1 cellular context compared by ENCODE assay signal in the genomic region with DNA sequence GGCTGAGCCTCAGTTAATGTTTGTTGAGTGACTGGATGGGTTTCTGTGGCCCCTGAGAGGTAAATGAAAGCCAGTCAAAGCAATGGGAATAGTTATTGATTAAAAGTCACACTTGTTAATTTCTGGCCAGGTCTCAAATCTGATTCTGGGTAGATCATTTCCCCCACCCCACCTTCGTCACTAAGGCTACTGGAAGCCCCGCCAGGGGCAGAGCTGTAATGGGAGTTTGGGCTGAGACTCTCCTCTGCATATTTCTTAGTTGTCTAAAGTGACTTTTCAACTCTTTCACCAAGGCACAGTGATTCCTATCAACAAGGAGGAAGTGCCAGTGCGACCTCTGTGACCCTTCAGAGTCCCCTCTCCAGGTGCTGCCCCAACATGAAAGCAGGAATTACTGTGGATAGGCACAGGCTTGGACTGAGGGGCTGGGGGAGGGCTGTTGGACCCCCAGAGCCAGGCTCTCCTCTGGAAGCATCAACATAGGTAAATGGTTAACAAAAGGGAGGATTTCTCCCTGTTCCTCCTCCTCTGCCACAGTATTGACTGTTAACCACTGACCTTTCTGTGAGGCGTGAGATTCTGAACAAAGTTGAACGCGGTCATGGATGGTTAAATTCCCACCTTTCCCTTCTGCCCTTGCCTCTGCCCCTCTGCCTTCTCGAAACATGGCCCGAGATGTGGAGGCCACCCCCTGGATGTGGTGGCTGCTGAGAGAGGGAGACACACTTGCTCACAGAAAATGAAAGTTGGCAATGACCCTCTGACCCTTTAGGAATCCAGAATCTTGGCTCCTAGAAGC.
TF ChIP-seq lines count a peak whose summit lies in the region.

No MANE protein-coding gene starts in this region.

TF ChIP-seq in HepG2, 621 proteins besides CTCF, POLR2A, EP300 and RAD21 (continued from another document and continues in another):
- TF ChIP-seq, protein P1, sequence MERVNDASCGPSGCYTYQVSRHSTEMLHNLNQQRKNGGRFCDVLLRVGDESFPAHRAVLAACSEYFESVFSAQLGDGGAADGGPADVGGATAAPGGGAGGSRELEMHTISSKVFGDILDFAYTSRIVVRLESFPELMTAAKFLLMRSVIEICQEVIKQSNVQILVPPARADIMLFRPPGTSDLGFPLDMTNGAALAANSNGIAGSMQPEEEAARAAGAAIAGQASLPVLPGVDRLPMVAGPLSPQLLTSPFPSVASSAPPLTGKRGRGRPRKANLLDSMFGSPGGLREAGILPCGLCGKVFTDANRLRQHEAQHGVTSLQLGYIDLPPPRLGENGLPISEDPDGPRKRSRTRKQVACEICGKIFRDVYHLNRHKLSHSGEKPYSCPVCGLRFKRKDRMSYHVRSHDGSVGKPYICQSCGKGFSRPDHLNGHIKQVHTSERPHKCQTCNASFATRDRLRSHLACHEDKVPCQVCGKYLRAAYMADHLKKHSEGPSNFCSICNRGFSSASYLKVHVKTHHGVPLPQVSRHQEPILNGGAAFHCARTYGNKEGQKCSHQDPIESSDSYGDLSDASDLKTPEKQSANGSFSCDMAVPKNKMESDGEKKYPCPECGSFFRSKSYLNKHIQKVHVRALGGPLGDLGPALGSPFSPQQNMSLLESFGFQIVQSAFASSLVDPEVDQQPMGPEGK (CRISPR knock-in tag; IDR thresholded peaks at IDR 0.05), result peak; percentile 75
- TF ChIP-seq, protein P2, sequence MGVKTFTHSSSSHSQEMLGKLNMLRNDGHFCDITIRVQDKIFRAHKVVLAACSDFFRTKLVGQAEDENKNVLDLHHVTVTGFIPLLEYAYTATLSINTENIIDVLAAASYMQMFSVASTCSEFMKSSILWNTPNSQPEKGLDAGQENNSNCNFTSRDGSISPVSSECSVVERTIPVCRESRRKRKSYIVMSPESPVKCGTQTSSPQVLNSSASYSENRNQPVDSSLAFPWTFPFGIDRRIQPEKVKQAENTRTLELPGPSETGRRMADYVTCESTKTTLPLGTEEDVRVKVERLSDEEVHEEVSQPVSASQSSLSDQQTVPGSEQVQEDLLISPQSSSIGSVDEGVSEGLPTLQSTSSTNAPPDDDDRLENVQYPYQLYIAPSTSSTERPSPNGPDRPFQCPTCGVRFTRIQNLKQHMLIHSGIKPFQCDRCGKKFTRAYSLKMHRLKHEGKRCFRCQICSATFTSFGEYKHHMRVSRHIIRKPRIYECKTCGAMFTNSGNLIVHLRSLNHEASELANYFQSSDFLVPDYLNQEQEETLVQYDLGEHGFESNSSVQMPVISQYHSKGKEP (CRISPR knock-in tag; IDR thresholded peaks at IDR 0.05), result no peak
- TF ChIP-seq ASH2L (IDR thresholded peaks at IDR 0.05; ENCODE audit: insufficient read length, low read depth, low read length) (peak; percentile 49), ZBTB8A (CRISPR knock-in tag; IDR thresholded peaks at IDR 0.05; ENCODE audit: borderline replicate concordance, low read depth) (no peak), ATF7 (IDR thresholded peaks at IDR 0.05) (no peak), ATF7 (CRISPR knock-in tag; IDR thresholded peaks at IDR 0.05) (peak; percentile 49), SP5 (CRISPR knock-in tag; IDR thresholded peaks at IDR 0.05; ENCODE audit: borderline replicate concordance, low read depth) (no peak), ZNF850 (CRISPR knock-in tag; conservative IDR thresholded peaks at IDR 0.05) (no peak), MED8 (CRISPR knock-in tag; IDR thresholded peaks at IDR 0.05; ENCODE audit: insufficient replicate concordance) (peak; percentile 63), NCOA1 (CRISPR knock-in tag; IDR thresholded peaks at IDR 0.05) (0 out of 2 replicates have a peak, but pooled peaks have one; percentile 20), FOXJ3 (CRISPR knock-in tag; IDR thresholded peaks at IDR 0.05; ENCODE audit: borderline replicate concordance) (no peak), POGZ (CRISPR knock-in tag; IDR thresholded peaks at IDR 0.05) (0 out of 2 replicates have a peak, but pooled peaks have one; percentile 57), ZNF891 (CRISPR knock-in tag; IDR thresholded peaks at IDR 0.05) (no peak), RFXAP (CRISPR knock-in tag; IDR thresholded peaks at IDR 0.05; ENCODE audit: borderline replicate concordance) (no peak), ZNF224 (CRISPR knock-in tag; IDR thresholded peaks at IDR 0.05) (no peak), ZNF383 (CRISPR knock-in tag; IDR thresholded peaks at IDR 0.05; ENCODE audit: borderline replicate concordance) (no peak), TARDBP (CRISPR knock-in tag; IDR thresholded peaks at IDR 0.05) (peak; percentile 51; the same call in 1 of the 2 replicates), JUND (CRISPR knock-in tag; IDR thresholded peaks at IDR 0.05) (no peak), JUNB (CRISPR knock-in tag; IDR thresholded peaks at IDR 0.05; ENCODE audit: borderline replicate concordance) (no peak), SMC3 (IDR thresholded peaks at IDR 0.05; ENCODE audit: low read length) (no peak), ZNF703 (CRISPR knock-in tag; IDR thresholded peaks at IDR 0.05; ENCODE audit: borderline replicate concordance) (no peak), WIZ (CRISPR knock-in tag; IDR thresholded peaks at IDR 0.05) (no peak), ZNF274 (CRISPR knock-in tag; IDR thresholded peaks at IDR 0.05) (no peak), HMG20B (CRISPR knock-in tag; conservative IDR thresholded peaks at IDR 0.05) (no peak), ZSCAN22 (CRISPR knock-in tag; IDR thresholded peaks at IDR 0.05) (no peak), SPEN (CRISPR knock-in tag; IDR thresholded peaks at IDR 0.05; ENCODE audit: low read depth) (peak; percentile 19; the same call in 1 of the 2 replicates), NR2F6 (IDR thresholded peaks at IDR 0.05) (peak; percentile 78), NR2F6 (CRISPR knock-in tag; IDR thresholded peaks at IDR 0.05) (peak; percentile 83), KDM1A (CRISPR knock-in tag; IDR thresholded peaks at IDR 0.05) (no peak), ZNF160 (CRISPR knock-in tag; IDR thresholded peaks at IDR 0.05) (no peak), TOPORS (CRISPR knock-in tag; IDR thresholded peaks at IDR 0.05) (no peak), ZNF546 (CRISPR knock-in tag; conservative IDR thresholded peaks at IDR 0.05) (0 out of 2 replicates have a peak, but pooled peaks have one; percentile 46), ZNF296 (CRISPR knock-in tag; conservative IDR thresholded peaks at IDR 0.05) (0 out of 2 replicates have a peak, but pooled peaks have one; percentile 67), NFIC (IDR thresholded peaks at IDR 0.05; ENCODE audit: low read length) (no peak), ZNF629 (CRISPR knock-in tag; conservative IDR thresholded peaks at IDR 0.05) (0 out of 2 replicates have a peak, but pooled peaks have one; percentile 27), NFYB (CRISPR knock-in tag; IDR thresholded peaks at IDR 0.05) (no peak), HMGA1 (CRISPR knock-in tag; conservative IDR thresholded peaks at IDR 0.05) (no peak), THYN1 (CRISPR knock-in tag; IDR thresholded peaks at IDR 0.05; ENCODE audit: borderline replicate concordance, low read depth) (no peak), PAWR (CRISPR knock-in tag; IDR thresholded peaks at IDR 0.05; ENCODE audit: borderline replicate concordance) (no peak), NFE2L2 (IDR thresholded peaks at IDR 0.05; ENCODE audit: low read length) (no peak), SOX13 (IDR thresholded peaks at IDR 0.05) (no peak), SOX13 (CRISPR knock-in tag; conservative IDR thresholded peaks at IDR 0.05 in 1 of 2, IDR thresholded peaks at IDR 0.05 in 1 of 2) (peak in 1 of 2 experiments; percentile 32; a peak in 1 of 4 replicates), ZNF350 (CRISPR knock-in tag; IDR thresholded peaks at IDR 0.05; ENCODE audit: borderline replicate concordance, low read depth) (no peak; the same call in 1 of the 2 replicates), ZNF883 (CRISPR knock-in tag; IDR thresholded peaks at IDR 0.05; ENCODE audit: not compliant biosample characterization) (no peak), HNRNPUL1 (IDR thresholded peaks at IDR 0.05; ENCODE audit: low read depth, low read length) (no peak), HOXA7 (CRISPR knock-in tag; IDR thresholded peaks at IDR 0.05) (no peak), ZNF773 (CRISPR knock-in tag; IDR thresholded peaks at IDR 0.05; ENCODE audit: borderline replicate concordance) (no peak), EZH2 (conservative IDR thresholded peaks at IDR 0.05; ENCODE audit: low read depth, low read length) (no peak), TSC22D2 (CRISPR knock-in tag; IDR thresholded peaks at IDR 0.05; ENCODE audit: borderline replicate concordance) (no peak), BORCS8-MEF2B (CRISPR knock-in tag; IDR thresholded peaks at IDR 0.05) (peak; percentile 33; the same call in 1 of the 2 replicates)
- TF ChIP-seq, protein P3, sequence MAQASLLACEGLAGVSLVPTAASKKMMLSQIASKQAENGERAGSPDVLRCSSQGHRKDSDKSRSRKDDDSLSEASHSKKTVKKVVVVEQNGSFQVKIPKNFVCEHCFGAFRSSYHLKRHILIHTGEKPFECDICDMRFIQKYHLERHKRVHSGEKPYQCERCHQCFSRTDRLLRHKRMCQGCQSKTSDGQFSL (CRISPR knock-in tag; IDR thresholded peaks at IDR 0.05), result no peak
- TF ChIP-seq, protein P4, sequence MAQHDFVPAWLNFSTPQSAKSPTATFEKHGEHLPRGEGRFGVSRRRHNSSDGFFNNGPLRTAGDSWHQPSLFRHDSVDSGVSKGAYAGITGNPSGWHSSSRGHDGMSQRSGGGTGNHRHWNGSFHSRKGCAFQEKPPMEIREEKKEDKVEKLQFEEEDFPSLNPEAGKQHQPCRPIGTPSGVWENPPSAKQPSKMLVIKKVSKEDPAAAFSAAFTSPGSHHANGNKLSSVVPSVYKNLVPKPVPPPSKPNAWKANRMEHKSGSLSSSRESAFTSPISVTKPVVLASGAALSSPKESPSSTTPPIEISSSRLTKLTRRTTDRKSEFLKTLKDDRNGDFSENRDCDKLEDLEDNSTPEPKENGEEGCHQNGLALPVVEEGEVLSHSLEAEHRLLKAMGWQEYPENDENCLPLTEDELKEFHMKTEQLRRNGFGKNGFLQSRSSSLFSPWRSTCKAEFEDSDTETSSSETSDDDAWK (CRISPR knock-in tag; IDR thresholded peaks at IDR 0.05), result no peak
- TF ChIP-seq, protein P5, sequence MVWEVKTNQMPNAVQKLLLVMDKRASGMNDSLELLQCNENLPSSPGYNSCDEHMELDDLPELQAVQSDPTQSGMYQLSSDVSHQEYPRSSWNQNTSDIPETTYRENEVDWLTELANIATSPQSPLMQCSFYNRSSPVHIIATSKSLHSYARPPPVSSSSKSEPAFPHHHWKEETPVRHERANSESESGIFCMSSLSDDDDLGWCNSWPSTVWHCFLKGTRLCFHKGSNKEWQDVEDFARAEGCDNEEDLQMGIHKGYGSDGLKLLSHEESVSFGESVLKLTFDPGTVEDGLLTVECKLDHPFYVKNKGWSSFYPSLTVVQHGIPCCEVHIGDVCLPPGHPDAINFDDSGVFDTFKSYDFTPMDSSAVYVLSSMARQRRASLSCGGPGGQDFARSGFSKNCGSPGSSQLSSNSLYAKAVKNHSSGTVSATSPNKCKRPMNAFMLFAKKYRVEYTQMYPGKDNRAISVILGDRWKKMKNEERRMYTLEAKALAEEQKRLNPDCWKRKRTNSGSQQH (CRISPR knock-in tag; IDR thresholded peaks at IDR 0.05; ENCODE audit: low read depth), result no peak
- TF ChIP-seq, protein P6, sequence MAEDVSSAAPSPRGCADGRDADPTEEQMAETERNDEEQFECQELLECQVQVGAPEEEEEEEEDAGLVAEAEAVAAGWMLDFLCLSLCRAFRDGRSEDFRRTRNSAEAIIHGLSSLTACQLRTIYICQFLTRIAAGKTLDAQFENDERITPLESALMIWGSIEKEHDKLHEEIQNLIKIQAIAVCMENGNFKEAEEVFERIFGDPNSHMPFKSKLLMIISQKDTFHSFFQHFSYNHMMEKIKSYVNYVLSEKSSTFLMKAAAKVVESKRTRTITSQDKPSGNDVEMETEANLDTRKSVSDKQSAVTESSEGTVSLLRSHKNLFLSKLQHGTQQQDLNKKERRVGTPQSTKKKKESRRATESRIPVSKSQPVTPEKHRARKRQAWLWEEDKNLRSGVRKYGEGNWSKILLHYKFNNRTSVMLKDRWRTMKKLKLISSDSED (CRISPR knock-in tag; IDR thresholded peaks at IDR 0.05), result no peak
- TF ChIP-seq, protein P7, sequence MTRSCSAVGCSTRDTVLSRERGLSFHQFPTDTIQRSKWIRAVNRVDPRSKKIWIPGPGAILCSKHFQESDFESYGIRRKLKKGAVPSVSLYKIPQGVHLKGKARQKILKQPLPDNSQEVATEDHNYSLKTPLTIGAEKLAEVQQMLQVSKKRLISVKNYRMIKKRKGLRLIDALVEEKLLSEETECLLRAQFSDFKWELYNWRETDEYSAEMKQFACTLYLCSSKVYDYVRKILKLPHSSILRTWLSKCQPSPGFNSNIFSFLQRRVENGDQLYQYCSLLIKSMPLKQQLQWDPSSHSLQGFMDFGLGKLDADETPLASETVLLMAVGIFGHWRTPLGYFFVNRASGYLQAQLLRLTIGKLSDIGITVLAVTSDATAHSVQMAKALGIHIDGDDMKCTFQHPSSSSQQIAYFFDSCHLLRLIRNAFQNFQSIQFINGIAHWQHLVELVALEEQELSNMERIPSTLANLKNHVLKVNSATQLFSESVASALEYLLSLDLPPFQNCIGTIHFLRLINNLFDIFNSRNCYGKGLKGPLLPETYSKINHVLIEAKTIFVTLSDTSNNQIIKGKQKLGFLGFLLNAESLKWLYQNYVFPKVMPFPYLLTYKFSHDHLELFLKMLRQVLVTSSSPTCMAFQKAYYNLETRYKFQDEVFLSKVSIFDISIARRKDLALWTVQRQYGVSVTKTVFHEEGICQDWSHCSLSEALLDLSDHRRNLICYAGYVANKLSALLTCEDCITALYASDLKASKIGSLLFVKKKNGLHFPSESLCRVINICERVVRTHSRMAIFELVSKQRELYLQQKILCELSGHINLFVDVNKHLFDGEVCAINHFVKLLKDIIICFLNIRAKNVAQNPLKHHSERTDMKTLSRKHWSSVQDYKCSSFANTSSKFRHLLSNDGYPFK (CRISPR knock-in tag; IDR thresholded peaks at IDR 0.05; ENCODE audit: borderline replicate concordance), result peak; percentile 7; the same call in 1 of the 2 replicates
- TF ChIP-seq, protein P8, sequence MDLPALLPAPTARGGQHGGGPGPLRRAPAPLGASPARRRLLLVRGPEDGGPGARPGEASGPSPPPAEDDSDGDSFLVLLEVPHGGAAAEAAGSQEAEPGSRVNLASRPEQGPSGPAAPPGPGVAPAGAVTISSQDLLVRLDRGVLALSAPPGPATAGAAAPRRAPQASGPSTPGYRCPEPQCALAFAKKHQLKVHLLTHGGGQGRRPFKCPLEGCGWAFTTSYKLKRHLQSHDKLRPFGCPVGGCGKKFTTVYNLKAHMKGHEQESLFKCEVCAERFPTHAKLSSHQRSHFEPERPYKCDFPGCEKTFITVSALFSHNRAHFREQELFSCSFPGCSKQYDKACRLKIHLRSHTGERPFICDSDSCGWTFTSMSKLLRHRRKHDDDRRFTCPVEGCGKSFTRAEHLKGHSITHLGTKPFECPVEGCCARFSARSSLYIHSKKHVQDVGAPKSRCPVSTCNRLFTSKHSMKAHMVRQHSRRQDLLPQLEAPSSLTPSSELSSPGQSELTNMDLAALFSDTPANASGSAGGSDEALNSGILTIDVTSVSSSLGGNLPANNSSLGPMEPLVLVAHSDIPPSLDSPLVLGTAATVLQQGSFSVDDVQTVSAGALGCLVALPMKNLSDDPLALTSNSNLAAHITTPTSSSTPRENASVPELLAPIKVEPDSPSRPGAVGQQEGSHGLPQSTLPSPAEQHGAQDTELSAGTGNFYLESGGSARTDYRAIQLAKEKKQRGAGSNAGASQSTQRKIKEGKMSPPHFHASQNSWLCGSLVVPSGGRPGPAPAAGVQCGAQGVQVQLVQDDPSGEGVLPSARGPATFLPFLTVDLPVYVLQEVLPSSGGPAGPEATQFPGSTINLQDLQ (CRISPR knock-in tag; IDR thresholded peaks at IDR 0.05), result no peak
- TF ChIP-seq, protein P9, sequence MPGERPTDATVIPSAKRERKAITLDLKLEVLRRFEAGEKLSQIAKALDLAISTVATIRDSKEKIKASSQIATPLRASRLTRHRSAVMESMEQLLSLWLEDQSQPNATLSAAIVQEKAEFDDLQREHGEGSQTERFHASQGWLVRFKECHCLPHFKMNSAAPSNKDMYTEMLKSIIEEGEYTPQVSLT (CRISPR knock-in tag; IDR thresholded peaks at IDR 0.05; ENCODE audit: borderline replicate concordance, low read depth), result no peak
